8 cellular contexts compared by ENCODE assay signal in the genomic region with DNA sequence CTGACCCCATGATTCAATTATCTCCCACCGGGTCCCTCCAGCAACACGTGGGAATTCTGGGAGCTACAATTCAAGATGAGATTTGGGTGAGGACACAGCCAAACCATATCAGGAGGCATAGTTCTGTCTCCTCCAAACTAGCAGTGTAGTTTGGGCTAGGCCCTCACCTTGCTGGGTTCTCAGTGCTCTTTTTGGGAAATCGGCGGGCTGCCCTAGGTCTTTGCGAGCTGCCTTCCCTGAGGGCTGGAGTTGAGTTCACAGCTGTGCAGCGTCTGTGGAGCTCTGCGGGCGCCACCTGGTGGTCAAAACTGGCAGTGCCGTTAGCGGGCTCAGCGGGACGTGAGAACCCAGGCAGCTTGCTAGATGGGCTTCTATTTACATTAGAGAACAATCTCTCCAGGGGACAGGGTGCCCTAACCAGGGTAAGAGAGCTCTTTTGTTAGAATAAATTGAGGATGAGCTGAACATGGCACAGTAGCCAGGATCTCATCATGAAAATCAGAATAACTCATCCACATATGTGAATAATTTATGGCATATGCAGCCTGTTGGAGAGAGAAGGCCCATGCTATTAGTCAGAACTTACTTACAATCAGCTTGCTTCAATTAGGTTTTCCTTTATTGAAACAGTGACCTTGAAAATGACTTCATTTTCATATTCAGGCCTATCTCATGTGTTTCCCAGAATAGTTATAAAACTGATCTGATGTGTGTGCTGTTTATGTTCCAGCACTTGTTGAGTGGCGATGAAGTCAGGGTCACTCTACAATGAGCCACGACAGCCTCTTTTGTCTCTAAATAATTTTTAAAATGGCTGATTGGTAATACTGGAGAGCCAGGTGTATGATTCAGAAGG. TPM values are rescaled to one million over a fixed set of nuclear protein-coding genes. Genes with fewer than 3 reads are reported as not detected.
DNase-seq lines count a peak whose midpoint lies in the region; ATAC-seq and TF ChIP-seq lines count a peak whose summit lies in the region.

No MANE protein-coding gene starts in this region.

- POLR2A ChIA-PET in naive thymus-derived CD8-positive, alpha-beta T cell (lab: Charles Lee): interaction anchor here (0.5 to 1.5 kb wide), 4 partner anchors 9 to 139 kb away, joined by 3 to 7 read pairs (median 6); partner anchors contain the start of gene ENOSF1

- no peaks in the 10 kb centered on the region for H3K36me3 Mint-ChIP-seq in naive thymus-derived CD8-positive, alpha-beta T cell
- H3K36me3 Mint-ChIP-seq in stimulated activated effector memory CD8-positive, alpha-beta T cell treated with anti-CD3 and anti-CD28 coated beads, Interleukin-12 subunit alpha, Interleukin-12 subunit beta, amount 100 ng/mL, for 72 hours: no peaks in the 10 kb centered on the region

- ATAC-seq in GM21526 (IDR thresholded peaks at IDR 0.05; ENCODE audit: low FRiP score, unreplicated experiment): peak; percentile 97
- peak; percentile 95 to 100 for ATAC-seq in naive thymus-derived CD8-positive, alpha-beta T cell
- peak; percentile 96 for ATAC-seq in stimulated activated effector memory CD8-positive, alpha-beta T cell treated with anti-CD3 and anti-CD28 coated beads, Interleukin-12 subunit alpha, Interleukin-12 subunit beta, amount 100 ng/mL, for 72 hours

- peak overlapping the region in 1 of 10 donors; percentile 7 for H3K4me3 Mint-ChIP-seq in naive thymus-derived CD8-positive, alpha-beta T cell
- H3K4me3 Mint-ChIP-seq in stimulated activated effector memory CD8-positive, alpha-beta T cell treated with anti-CD3 and anti-CD28 coated beads, Interleukin-12 subunit alpha, Interleukin-12 subunit beta, amount 100 ng/mL, for 72 hours: no peak overlapping the region

- H3K9me3 Mint-ChIP-seq in naive thymus-derived CD8-positive, alpha-beta T cell: no peaks in the 10 kb centered on the region
- no peaks in the 10 kb centered on the region for H3K9me3 Mint-ChIP-seq in stimulated activated effector memory CD8-positive, alpha-beta T cell treated with anti-CD3 and anti-CD28 coated beads, Interleukin-12 subunit alpha, Interleukin-12 subunit beta, amount 100 ng/mL, for 72 hours

- peak overlapping the region in 2 of 10 donors; percentile 44 to 50 for H3K27ac Mint-ChIP-seq in naive thymus-derived CD8-positive, alpha-beta T cell
- H3K27ac Mint-ChIP-seq in stimulated activated effector memory CD8-positive, alpha-beta T cell treated with anti-CD3 and anti-CD28 coated beads, Interleukin-12 subunit alpha, Interleukin-12 subunit beta, amount 100 ng/mL, for 72 hours: no peak overlapping the region

- peaks cover 0 to 5% (median 3%) of the 10 kb centered on the region in 5 donors for H3K27me3 Mint-ChIP-seq in naive thymus-derived CD8-positive, alpha-beta T cell

- peaks cover 0 to 3% (median under 1%) of the 10 kb centered on the region in 4 donors for H3K4me1 Mint-ChIP-seq in naive thymus-derived CD8-positive, alpha-beta T cell
- peaks cover 5% of the 10 kb centered on the region for H3K4me1 Mint-ChIP-seq in stimulated activated effector memory CD8-positive, alpha-beta T cell treated with anti-CD3 and anti-CD28 coated beads, Interleukin-12 subunit alpha, Interleukin-12 subunit beta, amount 100 ng/mL, for 72 hours

- H3K4me1 ChIP-seq in NT2/D1 (ENCODE audit: insufficient read depth, insufficient read length): no peaks in the 10 kb centered on the region

- H3K4me3 ChIP-seq in NT2/D1 (ENCODE audit: insufficient read length, low read depth) (no peak overlapping the region), epithelial cell of proximal tubule (ENCODE audit: low read depth, low read length) (no peak overlapping the region)

- H3K27me3 ChIP-seq in NT2/D1 (ENCODE audit: insufficient read depth, insufficient read length): peaks cover 14% of the 10 kb centered on the region

- H3K9ac ChIP-seq in NT2/D1 (ENCODE audit: insufficient read length, low read depth): no peak overlapping the region

- peak; percentile 93 for DNase-seq in DMS53 (lab: John Stamatoyannopoulos, UW)
- DNase-seq in HT1080 (ENCODE audit: low read depth): peak; percentile 70
- DNase-seq in NT2/D1 (ENCODE audit: low read depth, low spot score): peak; percentile 71
- peak; percentile 62 for DNase-seq in activated CD8-positive, alpha-beta memory T cell treated with anti-CD3 and anti-CD28 coated beads, Interleukin-2, amount 50 U/mL, for 24 hours (ENCODE audit: extremely low read depth)
- DNase-seq in epithelial cell of proximal tubule (ENCODE audit: low read depth): no peak
- DNase-seq in naive thymus-derived CD8-positive, alpha-beta T cell: peak; percentile 72 to 89 (median 84)
- DNase-seq in stimulated activated effector memory CD8-positive, alpha-beta T cell treated with anti-CD3 and anti-CD28 coated beads, Interleukin-12 subunit alpha, Interleukin-12 subunit beta, amount 100 ng/mL, for 72 hours (ENCODE audit: low spot score in 2 of 2): peak; percentile 97 to 98

- no peaks in the 10 kb centered on the region for H3K36me3 ChIP-seq in NT2/D1 (ENCODE audit: insufficient read depth, insufficient read length, low read length)

- peak; percentile 95 for TF ChIP-seq CTCF in epithelial cell of proximal tubule (conservative IDR thresholded peaks at IDR 0.05; ENCODE audit: low read depth, low read length)

- no peaks in the 10 kb centered on the region for H3K9me3 ChIP-seq in NT2/D1 (ENCODE audit: insufficient read depth, low read length)

RNA-seq across cellular contexts. Expression of gene YES1, which starts 27.4 kb away (rescaled TPM):
- total RNA-seq in HT1080 (2014; rRNA removed; shearing (Covaris generic)): 30.2 and 33.8 TPM in 2 replicates
- polyA plus RNA-seq in HT1080 (2015; cell fraction: cytosol; rRNA removed): 59.8 and 71.7 TPM in 2 replicates
- polyA plus RNA-seq in HT1080 (2015; cell fraction: nucleus; rRNA removed): 28.6 and 49.1 TPM in 2 replicates
- 109 and 130 TPM in 2 replicates for total RNA-seq in epithelial cell of proximal tubule
- total RNA-seq in naive thymus-derived CD8-positive, alpha-beta T cell: 10 to 100 TPM; 13.8 to 17.9 TPM
- 1 to 10 TPM in 2 of 3 donors, under 1 TPM in 1; 0.68 to 3.3 (median 2.9) TPM for polyA plus RNA-seq in naive thymus-derived CD8-positive, alpha-beta T cell
